ENCODE assay signal across 8 cellular contexts in genomic region chr12:109999983-110000505, GRCh38. TPM values are rescaled to one million over a fixed set of nuclear protein-coding genes. Genes with fewer than 3 reads are reported as not detected.
A peak's percentile ranks its signal among the peaks of the same experiment; 100 is the strongest.
DNase-seq lines count a peak whose midpoint lies in the region; ATAC-seq and TF ChIP-seq lines count a peak whose summit lies in the region.

No MANE protein-coding gene starts in this region.

- TF ChIP-seq CTCF in RWPE2 (IDR thresholded peaks at IDR 0.05; ENCODE audit: poor library complexity, severe bottlenecking): no peak

- DNase-seq in activated CD4-positive, alpha-beta T cell treated with anti-CD3 and anti-CD28 coated beads, Interleukin-2, amount 10 ng/mL, durations not matched to agents 24 days and 14 days: peak; percentile 74
- no peak for DNase-seq in activated CD4-positive, alpha-beta T cell treated with anti-CD3 and anti-CD28 coated beads for 1 hour
- no peak for DNase-seq in RWPE2 (ENCODE audit: low spot score)
- DNase-seq in myocyte (ENCODE audit: low read depth): peak; percentile 41
- no peak for DNase-seq in H4 (ENCODE audit: low spot score)

- intact Hi-C loops in activated CD4-positive, alpha-beta T cell treated with anti-CD3 and anti-CD28 coated beads, Interleukin-2, amount 10 ng/mL, durations not matched to agents 24 days and 14 days (cut with micrococcal nuclease): loop anchor here (2.0 to 5.0 kb wide), 3 partner anchors 49 to 577 kb away; partner anchors contain the start of gene C12orf76

- H3K27ac ChIP-seq in RWPE2 (ENCODE audit: poor library complexity, severe bottlenecking): peak overlapping the region; percentile 91
- H3K27ac ChIP-seq in ectodermal cell (ENCODE audit: insufficient read depth, low read depth, low read length, poor library complexity, severe bottlenecking): no peak overlapping the region

- H3K4me3 Mint-ChIP-seq in activated CD4-positive, alpha-beta T cell treated with anti-CD3 and anti-CD28 coated beads, Interleukin-2, amount 10 ng/mL, durations not matched to agents 24 days and 14 days: peak overlapping the region; percentile 100

- H3K36me3 ChIP-seq in RWPE2 (ENCODE audit: low read depth) (peaks cover 6% of the 10 kb centered on the region; the same call in 1 of the 2 replicates), ectodermal cell (ENCODE audit: control insufficient read depth, insufficient read depth, low read length) (no peaks in the 10 kb centered on the region)

- H3K9me3 ChIP-seq in RWPE2 (ENCODE audit: severe bottlenecking) (no peaks in the 10 kb centered on the region), ectodermal cell (ENCODE audit: control insufficient read depth, low read length) (no peaks in the 10 kb centered on the region)

- WGBS in ectodermal cell, 2 experiments: 4 to 8% methylated on average over 17 of the region's 17 CpGs

- H3K4me3 ChIP-seq in RWPE2 (ENCODE audit: severe bottlenecking): peak overlapping the region; percentile 95
- H3K4me3 ChIP-seq in ectodermal cell (ENCODE audit: insufficient read depth, low read depth, low read length): peak overlapping the region; percentile 78

- H3K27me3 ChIP-seq in RWPE2 (ENCODE audit: insufficient read depth, poor library complexity, severe bottlenecking) (no peaks in the 10 kb centered on the region), ectodermal cell (ENCODE audit: control insufficient read depth, insufficient read depth, low read length, poor library complexity, severe bottlenecking) (peaks cover 16% of the 10 kb centered on the region)

- peak overlapping the region; percentile 95 for H3K27ac Mint-ChIP-seq in activated CD4-positive, alpha-beta T cell treated with anti-CD3 and anti-CD28 coated beads, Interleukin-2, amount 10 ng/mL, durations not matched to agents 24 days and 14 days

- no peaks in the 10 kb centered on the region for H3K9me3 Mint-ChIP-seq in activated CD4-positive, alpha-beta T cell treated with anti-CD3 and anti-CD28 coated beads, Interleukin-2, amount 10 ng/mL, durations not matched to agents 24 days and 14 days

- ATAC-seq in RWPE2 (ENCODE audit: low read depth) (no peak), GM21825 (IDR thresholded peaks at IDR 0.05; ENCODE audit: unreplicated experiment) (no peak), HG02571 (IDR thresholded peaks at IDR 0.05; ENCODE audit: unreplicated experiment) (no peak)

- H3K36me3 Mint-ChIP-seq in activated CD4-positive, alpha-beta T cell treated with anti-CD3 and anti-CD28 coated beads, Interleukin-2, amount 10 ng/mL, durations not matched to agents 24 days and 14 days (ENCODE audit: low read depth): peaks cover 22% of the 10 kb centered on the region

- no peaks in the 10 kb centered on the region for H3K27me3 Mint-ChIP-seq in activated CD4-positive, alpha-beta T cell treated with anti-CD3 and anti-CD28 coated beads, Interleukin-2, amount 10 ng/mL, durations not matched to agents 24 days and 14 days

- H3K4me1 Mint-ChIP-seq in activated CD4-positive, alpha-beta T cell treated with anti-CD3 and anti-CD28 coated beads, Interleukin-2, amount 10 ng/mL, durations not matched to agents 24 days and 14 days: peaks cover 47% of the 10 kb centered on the region

- H3K4me1 ChIP-seq in RWPE2 (ENCODE audit: insufficient read depth, poor library complexity, severe bottlenecking) (peaks cover 34% of the 10 kb centered on the region), ectodermal cell (ENCODE audit: control insufficient read depth, insufficient read depth, low read length) (peaks cover 6% of the 10 kb centered on the region)

RNA-seq across cellular contexts. Expression of gene ANKRD13A, which starts 0.8 kb away (rescaled TPM):
- 60.6 and 62.5 TPM in 2 replicates for total RNA-seq in activated CD4-positive, alpha-beta T cell treated with anti-CD3 and anti-CD28 coated beads, Interleukin-2, amount 10 ng/mL, durations not matched to agents 24 days and 14 days
- polyA plus RNA-seq in ectodermal cell (2013, experiment 1 of 4): 23.1 TPM
- 26.6 TPM for polyA plus RNA-seq in ectodermal cell (2013, experiment 2 of 4)
- 19.8 TPM for polyA plus RNA-seq in ectodermal cell (2013, experiment 3 of 4)
- polyA plus RNA-seq in ectodermal cell (2013, experiment 4 of 4): 19.8 TPM
- 52.4 and 66.6 TPM in 2 replicates for total RNA-seq in myocyte
- polyA plus RNA-seq in myocyte (2012): 27.3 TPM
- 33.0 and 38.7 TPM in 2 replicates for total RNA-seq in H4 (2014; rRNA removed; shearing (Covaris generic))

RNA-seq across cellular contexts. Expression of gene GIT2, which starts 3.9 kb away (rescaled TPM):
- total RNA-seq in activated CD4-positive, alpha-beta T cell treated with anti-CD3 and anti-CD28 coated beads, Interleukin-2, amount 10 ng/mL, durations not matched to agents 24 days and 14 days: 87.1 and 88.6 TPM in 2 replicates
- 25.9 TPM for polyA plus RNA-seq in ectodermal cell (2013, experiment 1 of 4)
- polyA plus RNA-seq in ectodermal cell (2013, experiment 2 of 4): 26.7 TPM
- polyA plus RNA-seq in ectodermal cell (2013, experiment 3 of 4): 22.4 TPM
- polyA plus RNA-seq in ectodermal cell (2013, experiment 4 of 4): 26.9 TPM
- total RNA-seq in myocyte: 26.7 and 34.2 TPM in 2 replicates
- 24.3 TPM for polyA plus RNA-seq in myocyte (2012)
- 13.6 and 14.7 TPM in 2 replicates for total RNA-seq in H4 (2014; rRNA removed; shearing (Covaris generic))

RNA-seq across cellular contexts. Expression of gene C12orf76, which starts 48.3 kb away (rescaled TPM):
- 21.3 and 25.1 TPM in 2 replicates for total RNA-seq in activated CD4-positive, alpha-beta T cell treated with anti-CD3 and anti-CD28 coated beads, Interleukin-2, amount 10 ng/mL, durations not matched to agents 24 days and 14 days
- 28.2 TPM for polyA plus RNA-seq in ectodermal cell (2013, experiment 1 of 4)
- 29.8 TPM for polyA plus RNA-seq in ectodermal cell (2013, experiment 2 of 4)
- polyA plus RNA-seq in ectodermal cell (2013, experiment 3 of 4): 25.0 TPM
- polyA plus RNA-seq in ectodermal cell (2013, experiment 4 of 4): 30.0 TPM
- total RNA-seq in myocyte: 10.7 and 11.8 TPM in 2 replicates
- 13.7 TPM for polyA plus RNA-seq in myocyte (2012)
- 14.4 and 20.7 TPM in 2 replicates for total RNA-seq in H4 (2014; rRNA removed; shearing (Covaris generic))

Comparison
In these comparisons a context has a peak if more than half of its experiments do, and no peak if none do; other contexts are left out.
1. DNase-seq: peak in activated CD4-positive, alpha-beta T cell treated with anti-CD3 and anti-CD28 coated beads, Interleukin-2, amount 10 ng/mL, durations not matched to agents 24 days and 14 days (single experiment) and myocyte (single experiment); none in activated CD4-positive, alpha-beta T cell treated with anti-CD3 and anti-CD28 coated beads for 1 hour (single experiment), RWPE2 (single experiment) and H4 (single experiment).